Comparison of ENCODE assay signal across 1 cellular context in the genomic region with DNA sequence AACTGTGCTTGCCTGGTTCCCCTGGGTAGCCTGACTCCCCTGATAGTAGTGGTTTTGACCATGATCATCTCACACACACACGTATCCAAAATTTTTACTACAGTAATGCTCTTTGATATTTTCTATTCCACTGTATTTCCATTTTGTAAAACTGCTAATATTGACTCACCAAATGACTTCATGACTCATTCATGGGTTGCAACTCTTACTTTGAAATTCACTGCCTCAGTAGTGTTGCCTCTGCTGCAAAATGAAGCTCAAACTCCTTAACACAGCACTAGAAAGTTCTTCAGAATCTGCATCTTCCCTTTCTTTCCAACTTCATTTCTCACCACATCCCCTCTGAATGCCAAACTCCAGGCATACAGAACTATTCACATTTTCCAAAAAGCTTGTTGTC.
TF ChIP-seq lines count a peak whose summit lies in the region.

No MANE protein-coding gene starts in this region.

TF ChIP-seq in IMR-90, 13 proteins besides CTCF, POLR2A, EP300 and RAD21:
- no peak for TF ChIP-seq NFE2L2 (IDR thresholded peaks at IDR 0.05; ENCODE audit: low read depth, low read length)
- TF ChIP-seq SMC3 (IDR thresholded peaks at IDR 0.05; ENCODE audit: low read depth, low read length) = no peak
- no peak for TF ChIP-seq FOS (IDR thresholded peaks at IDR 0.05; ENCODE audit: low read depth, low read length)
